Comparison of ENCODE assay signal across 9 cellular contexts in genomic region chr19:23415034-23415433, GRCh38. TPM values are rescaled to one million over a fixed set of nuclear protein-coding genes. Genes with fewer than 3 reads are reported as not detected.
DNase-seq lines count a peak whose midpoint lies in the region; ATAC-seq, FAIRE-seq and TF ChIP-seq lines count a peak whose summit lies in the region.
"Had no signal": no experiment of that assay in that cellular context is flagged by ENCODE, and none has a peak within 500 bp of the region (broad histone marks: within the 10 kb centered on the region; RNA-seq: fewer than 3 reads in every experiment).

No MANE protein-coding gene starts in this region.

- H2AFZ ChIP-seq in keratinocyte (ENCODE audit: control insufficient read depth, low read length) = peak overlapping the region; percentile 41

- TF ChIP-seq EP300 in stomach (IDR thresholded peaks at IDR 0.05) = no peak

- H3K27me3 ChIP-seq in keratinocyte (ENCODE audit: control insufficient read depth, extremely low read depth, insufficient read depth, low read length) (no peaks in the 10 kb centered on the region), stomach (peaks cover 0 to 26% (median 14%) of the 10 kb centered on the region in 3 donors)

- no peak for TF ChIP-seq POLR2A in stomach (IDR thresholded peaks at IDR 0.05)

- DNase-seq in activated CD4-positive, alpha-beta T cell treated with anti-CD3 and anti-CD28 coated beads for 36 hours = no peak
- no peak for DNase-seq in activated CD4-positive, alpha-beta T cell treated with anti-CD3 and anti-CD28 coated beads for 4 hours
- DNase-seq in activated CD4-positive, alpha-beta memory T cell treated with anti-CD3 and anti-CD28 coated beads, Interleukin-2, amount 10 ng/mL, durations not matched to agents 7 days and 5 days = no peak
- DNase-seq in keratinocyte (ENCODE audit: low read depth, low spot score) = no peak
- DNase-seq in stomach = no peak
- DNase-seq in NCI-H526 (lab: John Stamatoyannopoulos, UW) = no peak
- DNase-seq in AG20443 (ENCODE audit: low spot score) = no peak
- no peak for DNase-seq in GM19238 (ENCODE audit: insufficient read length, low spot score)

- intact Hi-C loops in activated CD4-positive, alpha-beta T cell treated with anti-CD3 and anti-CD28 coated beads for 36 hours (cut with DNase I, micrococcal nuclease) = no loop called here
- intact Hi-C loops in stomach (cut with DNase I; ENCODE audit: low total_unique reads) = no loop called here

- FAIRE-seq in keratinocyte (lab: Jason Lieb, UNC) = no peak

- H3K4me2 ChIP-seq in keratinocyte (ENCODE audit: control insufficient read depth, extremely low read depth, insufficient read depth, low read depth, low read length) = peak overlapping the region; percentile 71

- H4K20me1 ChIP-seq in keratinocyte (ENCODE audit: control insufficient read depth, extremely low read depth, insufficient read depth, low read length) = no peaks in the 10 kb centered on the region

- H3K9ac ChIP-seq in keratinocyte (ENCODE audit: control insufficient read depth, extremely low read depth, insufficient read depth, low read length) = no peak overlapping the region

- H3K36me3 ChIP-seq in keratinocyte (ENCODE audit: control insufficient read depth in 2 of 2, extremely low read depth in 1 of 2, insufficient read depth in 2 of 2, low read length in 2 of 2) (no peaks in the 10 kb centered on the region), stomach (no peaks in the 10 kb centered on the region)

- no peak for TF ChIP-seq CTCF in keratinocyte (optimal IDR thresholded peaks at IDR 0.05 in 1 of 3, IDR thresholded peaks at IDR 0.05 in 1 of 3, conservative IDR thresholded peaks at IDR 0.05 in 1 of 3; ENCODE audit: extremely low read depth in 1 of 3, insufficient read depth in 2 of 3, low read length in 3 of 3)
- TF ChIP-seq CTCF in stomach (IDR thresholded peaks at IDR 0.05) = no peak

- H3K9me3 Mint-ChIP-seq in activated CD4-positive, alpha-beta T cell treated with anti-CD3 and anti-CD28 coated beads for 36 hours (ENCODE audit: low read depth) = no peaks in the 10 kb centered on the region
- peaks cover 6% of the 10 kb centered on the region for H3K9me3 Mint-ChIP-seq in activated CD4-positive, alpha-beta memory T cell treated with anti-CD3 and anti-CD28 coated beads, Interleukin-2, amount 10 ng/mL, durations not matched to agents 7 days and 5 days

- CTCF ChIA-PET in activated CD4-positive, alpha-beta T cell treated with anti-CD3 and anti-CD28 coated beads for 36 hours (lab: Charles Lee) = interaction anchor here (0.6 to 1.2 kb wide), 3 partner anchors 19 to 26 kb away, joined by 3 to 4 read pairs (median 4); partner anchors contain the start of gene ZNF91
- CTCF ChIA-PET in activated CD4-positive, alpha-beta memory T cell treated with anti-CD3 and anti-CD28 coated beads, Interleukin-2, amount 10 ng/mL, durations not matched to agents 7 days and 5 days (lab: Charles Lee) = no interaction called here

- no peak overlapping the region for H3K27ac ChIP-seq in keratinocyte (ENCODE audit: control insufficient read depth, insufficient read depth, low read length)
- H3K27ac ChIP-seq in stomach = no peak overlapping the region

- H3K27ac Mint-ChIP-seq in activated CD4-positive, alpha-beta T cell treated with anti-CD3 and anti-CD28 coated beads for 36 hours = no peak overlapping the region
- no peak overlapping the region for H3K27ac Mint-ChIP-seq in activated CD4-positive, alpha-beta memory T cell treated with anti-CD3 and anti-CD28 coated beads, Interleukin-2, amount 10 ng/mL, durations not matched to agents 7 days and 5 days
- H3K27ac Mint-ChIP-seq: dendritic cell treated with granulocyte-macrophage colony-stimulating factor and Interleukin-4, amounts not matched to agents 40 ng/mL and 50 ng/mL, for 4 days had no signal

- peaks cover 19% of the 10 kb centered on the region for H3K27me3 Mint-ChIP-seq in activated CD4-positive, alpha-beta T cell treated with anti-CD3 and anti-CD28 coated beads for 36 hours
- peaks cover 4% of the 10 kb centered on the region for H3K27me3 Mint-ChIP-seq in activated CD4-positive, alpha-beta memory T cell treated with anti-CD3 and anti-CD28 coated beads, Interleukin-2, amount 10 ng/mL, durations not matched to agents 7 days and 5 days

- peak; percentile 51 for ATAC-seq in activated CD4-positive, alpha-beta T cell treated with anti-CD3 and anti-CD28 coated beads for 36 hours

- H3K9me3 ChIP-seq in keratinocyte (ENCODE audit: control insufficient read depth, low read depth, low read length) (no peaks in the 10 kb centered on the region), stomach (peaks cover 0 to 26% (median 10%) of the 10 kb centered on the region in 4 donors)

- H3K4me1 ChIP-seq in keratinocyte (ENCODE audit: control insufficient read depth, extremely low read depth, insufficient read depth, low read length) = no peaks in the 10 kb centered on the region
- H3K4me1 ChIP-seq in stomach = peaks cover 7 to 16% (median 10%) of the 10 kb centered on the region in 4 donors

- H3K4me1 Mint-ChIP-seq in activated CD4-positive, alpha-beta T cell treated with anti-CD3 and anti-CD28 coated beads for 36 hours = peaks cover 5% of the 10 kb centered on the region
- peaks cover 7% of the 10 kb centered on the region for H3K4me1 Mint-ChIP-seq in activated CD4-positive, alpha-beta memory T cell treated with anti-CD3 and anti-CD28 coated beads, Interleukin-2, amount 10 ng/mL, durations not matched to agents 7 days and 5 days

- H3K79me2 ChIP-seq in keratinocyte (ENCODE audit: control insufficient read depth, insufficient read depth, low read length) = no peaks in the 10 kb centered on the region

- H3K4me3 ChIP-seq in keratinocyte (ENCODE audit: control insufficient read depth in 2 of 3, extremely low read depth in 1 of 3, insufficient read depth in 2 of 3, low read depth in 1 of 3, low read length in 3 of 3) (peak overlapping the region in 1 of 3 experiments; percentile 31), stomach (peak overlapping the region; percentile 36 to 50 (median 40))

- H3K36me3 Mint-ChIP-seq in activated CD4-positive, alpha-beta T cell treated with anti-CD3 and anti-CD28 coated beads for 36 hours (ENCODE audit: low read depth) = no peaks in the 10 kb centered on the region
- no peaks in the 10 kb centered on the region for H3K36me3 Mint-ChIP-seq in activated CD4-positive, alpha-beta memory T cell treated with anti-CD3 and anti-CD28 coated beads, Interleukin-2, amount 10 ng/mL, durations not matched to agents 7 days and 5 days (ENCODE audit: low read depth)

- no peaks in the 10 kb centered on the region for H3K9me1 ChIP-seq in keratinocyte (ENCODE audit: control insufficient read depth, extremely low read depth, insufficient read depth, low read length)

- dilution Hi-C loops in keratinocyte (cut with MboI; ENCODE audit: extremely low pct_ligation_motif_present, low sequenced_read_pairs) = no loop called here

- H3K4me3 Mint-ChIP-seq in activated CD4-positive, alpha-beta T cell treated with anti-CD3 and anti-CD28 coated beads for 36 hours = peak overlapping the region; percentile 62
- H3K4me3 Mint-ChIP-seq in activated CD4-positive, alpha-beta memory T cell treated with anti-CD3 and anti-CD28 coated beads, Interleukin-2, amount 10 ng/mL, durations not matched to agents 7 days and 5 days = peak overlapping the region; percentile 33

- WGBS in stomach, 5 donors = 8 to 19% (median 15%) methylated on average over 13 of the region's 13 CpGs

- POLR2A ChIA-PET in activated CD4-positive, alpha-beta T cell treated with anti-CD3 and anti-CD28 coated beads for 36 hours (lab: Charles Lee) = no interaction called here
- POLR2A ChIA-PET in activated CD4-positive, alpha-beta memory T cell treated with anti-CD3 and anti-CD28 coated beads, Interleukin-2, amount 10 ng/mL, durations not matched to agents 7 days and 5 days (lab: Charles Lee) = interaction anchor here (1.1 kb wide), 1 partner anchor 20 kb away, joined by 4 read pairs; no protein-coding TSS in a partner anchor

RNA-seq across cellular contexts. Expression of gene ZNF91, which starts 19.8 kb away (rescaled TPM):
- 10 to 100 TPM; 35.7 to 45.5 TPM for total RNA-seq in activated CD4-positive, alpha-beta T cell treated with anti-CD3 and anti-CD28 coated beads for 36 hours
- 10 to 100 TPM; 43.5 to 46.2 TPM for total RNA-seq in activated CD4-positive, alpha-beta memory T cell treated with anti-CD3 and anti-CD28 coated beads, Interleukin-2, amount 10 ng/mL, durations not matched to agents 7 days and 5 days
- polyA plus RNA-seq in keratinocyte (9.4 to 15.7 TPM (median 14.1 TPM) in 3 replicates), stomach (1 to 10 TPM; 6.4 to 8.4 (median 8.2) TPM)
- 59.9 TPM for polyA plus RNA-seq in keratinocyte (2011; ENCODE audit: low read depth)
- 5.1 and 10.0 TPM in 2 replicates for polyA plus RNA-seq in keratinocyte (2011; cell fraction: cytosol; rRNA removed)
- 50.1 and 63.7 TPM in 2 replicates for polyA plus RNA-seq in keratinocyte (2011; cell fraction: nucleus; rRNA removed)
- polyA plus RNA-seq in keratinocyte (2012; ENCODE audit: low replicate concordance) = 6.0 and 22.7 TPM in 2 replicates
- polyA minus RNA-seq in keratinocyte = 11.6 to 42.0 TPM (median 32.7 TPM) in 3 replicates
- 15.0 TPM for polyA minus RNA-seq in keratinocyte (2011; cell fraction: cytosol; rRNA and poly(A)+ RNA removed)
- polyA minus RNA-seq in keratinocyte (2011; cell fraction: nucleus; rRNA and poly(A)+ RNA removed) = 46.6 and 90.6 TPM in 2 replicates
- total RNA-seq in stomach = 100 to 1,000 TPM; 104 to 139 (median 118) TPM
